Comparison of ENCODE assay signal across 17 cellular contexts in the genomic region with DNA sequence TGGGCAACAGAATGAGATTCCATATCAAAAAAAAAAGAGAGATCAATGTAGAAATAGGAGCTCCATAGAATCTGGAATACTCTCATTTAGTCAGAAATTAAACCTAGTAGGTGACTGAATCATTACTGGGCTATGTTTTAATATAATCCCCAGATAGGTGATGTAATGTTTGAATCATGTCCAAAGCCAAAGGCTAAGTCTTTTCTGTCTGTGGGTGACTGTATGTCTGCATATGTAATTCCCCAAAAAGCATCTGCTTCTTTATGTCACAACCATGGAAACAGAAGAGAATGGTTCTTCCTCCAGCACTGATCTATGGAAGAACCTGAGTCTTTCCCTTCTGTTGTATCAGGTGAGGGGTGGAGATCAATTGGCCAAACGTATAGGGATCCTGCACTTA. TPM values are rescaled to one million over a fixed set of nuclear protein-coding genes. Genes with fewer than 3 reads are reported as not detected.
DNase-seq lines count a peak whose midpoint lies in the region; ATAC-seq and TF ChIP-seq lines count a peak whose summit lies in the region.
"Had no signal": no experiment of that assay in that cellular context is flagged by ENCODE, and none has a peak within 500 bp of the region (broad histone marks: within the 10 kb centered on the region; RNA-seq: fewer than 3 reads in every experiment).

No MANE protein-coding gene starts in this region.

- peaks cover 12% of the 10 kb centered on the region for H3K4me1 Mint-ChIP-seq in stimulated activated naive CD8-positive, alpha-beta T cell treated with anti-CD3 and anti-CD28 coated beads, Interleukin-15, amount 100 ng/mL, for 72 hours
- H3K4me1 Mint-ChIP-seq: activated B cell treated with CpG ODN at 0.5 μM for 24 hours had no signal

- H3K4me1 ChIP-seq in mammary epithelial cell (ENCODE audit: insufficient read depth, low read length): peaks cover 55% of the 10 kb centered on the region
- H3K4me1 ChIP-seq: prostate gland had no signal

- no peak overlapping the region for H3K4me3 ChIP-seq in mammary epithelial cell (replicated peaks in 1 of 3; ENCODE audit: insufficient read depth in 1 of 3, low read depth in 2 of 3, low read length in 3 of 3)
- H3K4me3 ChIP-seq in kidney epithelial cell (ENCODE audit: low read depth, low read length): no peak overlapping the region
- H3K4me3 ChIP-seq: prostate gland had no signal

- H3K27ac Mint-ChIP-seq in stimulated activated naive CD8-positive, alpha-beta T cell treated with anti-CD3 and anti-CD28 coated beads, Interleukin-15, amount 100 ng/mL, for 72 hours: no peak overlapping the region
- H3K27ac Mint-ChIP-seq: activated B cell treated with CpG ODN at 0.5 μM for 24 hours had no signal

- peak overlapping the region; percentile 45 for H3K27ac ChIP-seq in mammary epithelial cell (ENCODE audit: insufficient read depth, low read depth, low read length)
- H3K27ac ChIP-seq: prostate gland had no signal

- no peak overlapping the region for H3K4me3 Mint-ChIP-seq in stimulated activated naive CD8-positive, alpha-beta T cell treated with anti-CD3 and anti-CD28 coated beads, Interleukin-15, amount 100 ng/mL, for 72 hours
- H3K4me3 Mint-ChIP-seq: activated B cell treated with CpG ODN at 0.5 μM for 24 hours had no signal

- H3K4me2 ChIP-seq in mammary epithelial cell (ENCODE audit: insufficient read depth, low read depth, low read length): no peak overlapping the region

- H3K9me3 ChIP-seq in mammary epithelial cell (replicated peaks; ENCODE audit: insufficient read depth, low read length): no peaks in the 10 kb centered on the region
- H3K9me3 ChIP-seq: prostate gland had no signal

- 89% methylated on average over 1 of the region's 1 CpG for WGBS in mammary epithelial cell (ENCODE audit: low coverage, missing lambda C conversion rate)

- no peak for ATAC-seq in GM18519 (IDR thresholded peaks at IDR 0.05; ENCODE audit: low FRiP score, unreplicated experiment)
- no peak for ATAC-seq in stimulated activated naive CD8-positive, alpha-beta T cell treated with anti-CD3 and anti-CD28 coated beads, Interleukin-15, amount 100 ng/mL, for 72 hours

- TF ChIP-seq CTCF in mammary epithelial cell (conservative IDR thresholded peaks at IDR 0.05 in 1 of 2, IDR thresholded peaks at IDR 0.05 in 1 of 2; ENCODE audit: extremely low read depth in 1 of 2, insufficient read depth in 1 of 2, low read depth in 1 of 2, low read length in 2 of 2): no peak
- no peak for TF ChIP-seq CTCF in kidney epithelial cell (IDR thresholded peaks at IDR 0.05; ENCODE audit: insufficient read depth, low read length, poor library complexity, severe bottlenecking)

- H3K27me3 ChIP-seq in mammary epithelial cell (ENCODE audit: insufficient read depth, low read length): no peaks in the 10 kb centered on the region
- no peaks in the 10 kb centered on the region for H3K27me3 ChIP-seq in kidney epithelial cell (ENCODE audit: control insufficient read depth, insufficient read depth, low read length)

- in situ Hi-C loops in mammary epithelial cell (cut with MboI; ENCODE audit: low sequenced_read_pairs in 2 of 2): no loop called here

- peaks cover 98% of the 10 kb centered on the region for H3K79me2 ChIP-seq in mammary epithelial cell (ENCODE audit: insufficient read depth, low read length)

- CTCF ChIA-PET in mammary epithelial cell (lab: Charles Lee; ENCODE audit: low non-redundant PET): interaction anchor here (0.6 to 0.7 kb wide), 2 partner anchors 32 to 43 kb away, joined by 3 to 4 read pairs; no protein-coding TSS in a partner anchor

- intact Hi-C loops in mammary epithelial cell (cut with micrococcal nuclease): no loop called here
- intact Hi-C loops in posterior vena cava (cut with DNase I): loop anchor here in 1 of 2 donors (2.0 kb wide), 1 partner anchor 75 kb away; no protein-coding TSS in a partner anchor

- dilution Hi-C loops in mammary epithelial cell (cut with HindIII; ENCODE audit: low sequenced_read_pairs): loop anchor here (5.0 kb wide), 1 partner anchor 55 kb away; no protein-coding TSS in a partner anchor

- H3K36me3 ChIP-seq in mammary epithelial cell (ENCODE audit: insufficient read depth, low read length) (peaks cover 13% of the 10 kb centered on the region), kidney epithelial cell (ENCODE audit: control insufficient read depth, insufficient read depth, low read length) (no peaks in the 10 kb centered on the region)
- H3K36me3 ChIP-seq: prostate gland had no signal

- BruUV-seq in mammary epithelial cell (replicated peaks; lab: Mats Ljungman, UMichigan): no TSS peak

- peak; percentile 81 for DNase-seq in AG08396 (ENCODE audit: low spot score)
- peak; percentile 77 for DNase-seq in HT1080 (ENCODE audit: low read depth)
- DNase-seq in mammary epithelial cell: peak; percentile 86
- DNase-seq in kidney epithelial cell (ENCODE audit: low read depth): peak; percentile 61
- no peak for DNase-seq in ureter (ENCODE audit: low spot score)
- no peak for DNase-seq in stimulated activated naive CD8-positive, alpha-beta T cell treated with anti-CD3 and anti-CD28 coated beads, Interleukin-15, amount 100 ng/mL, for 72 hours
- DNase-seq in posterior vena cava (ENCODE audit: low spot score): no peak
- DNase-seq: activated B cell treated with CpG ODN at 0.5 μM for 24 hours; activated CD8-positive, alpha-beta memory T cell treated with anti-CD3 and anti-CD28 coated beads, Interleukin-2, amount 50 U/mL, for 48 hours; amygdala; C1 segment of cervical spinal cord; KG1; NCI-H1930; stimulated activated CD4-positive, alpha-beta T cell treated with anti-CD3 and anti-CD28 coated beads, Interleukin-4, amount 100 ng/mL, for 24 hours; stimulated activated naive CD4-positive, alpha-beta T cell had no signal

- no peaks in the 10 kb centered on the region for H3K9me3 Mint-ChIP-seq in stimulated activated naive CD8-positive, alpha-beta T cell treated with anti-CD3 and anti-CD28 coated beads, Interleukin-15, amount 100 ng/mL, for 72 hours
- H3K9me3 Mint-ChIP-seq: activated B cell treated with CpG ODN at 0.5 μM for 24 hours had no signal

- no peak overlapping the region for H2AFZ ChIP-seq in mammary epithelial cell (ENCODE audit: low read depth, low read length)

- H3K9ac ChIP-seq in mammary epithelial cell (ENCODE audit: insufficient read depth, low read length): no peak overlapping the region

- peaks cover 33% of the 10 kb centered on the region for H3K27me3 Mint-ChIP-seq in stimulated activated naive CD8-positive, alpha-beta T cell treated with anti-CD3 and anti-CD28 coated beads, Interleukin-15, amount 100 ng/mL, for 72 hours

- peaks cover 4% of the 10 kb centered on the region for H4K20me1 ChIP-seq in mammary epithelial cell (ENCODE audit: insufficient read depth, low read length)

RNA-seq across cellular contexts. Expression of a gene that starts 5.8 kb away (rescaled TPM):
- 55.4 and 58.8 TPM in 2 replicates for total RNA-seq in HT1080 (2014; rRNA removed; shearing (Covaris generic))
- polyA plus RNA-seq in HT1080 (2015; cell fraction: cytosol; rRNA removed): 45.1 and 51.7 TPM in 2 replicates
- polyA plus RNA-seq in HT1080 (2015; cell fraction: nucleus; rRNA removed): 176 and 187 TPM in 2 replicates
- 1,000 to 10,000 TPM; 1,201 to 2,277 TPM for total RNA-seq in mammary epithelial cell
- 1,668 TPM for polyA plus RNA-seq in mammary epithelial cell
- polyA minus RNA-seq in mammary epithelial cell: 2,109 TPM
- 1,180 and 1,184 TPM in 2 replicates for total RNA-seq in kidney epithelial cell
- total RNA-seq in ureter: 14.5 TPM
- total RNA-seq in posterior vena cava: 1 to 10 TPM; 1.7 to 2.9 TPM
- total RNA-seq: activated B cell treated with CpG ODN at 0.5 μM for 24 hours had no signal

Comparison
In these comparisons a context has a peak if more than half of its experiments do, and no peak if none do; other contexts are left out.
1. DNase-seq: peak in AG08396 (single experiment), HT1080 (single experiment), mammary epithelial cell (single experiment) and kidney epithelial cell (single experiment); none in ureter (single experiment), stimulated activated naive CD8-positive, alpha-beta T cell treated with anti-CD3 and anti-CD28 coated beads, Interleukin-15, amount 100 ng/mL, for 72 hours (0 of 2) and posterior vena cava (single experiment).
2. RNA of a gene that starts 5.8 kb away (total RNA-seq): 1,201 to 2,277 TPM in mammary epithelial cell and 1,180 to 1,184 TPM in kidney epithelial cell; 55.4 to 58.8 TPM in HT1080, 14.5 TPM in ureter (single experiment) and 1.7 to 2.9 TPM in posterior vena cava; every median in the first group is over 10 times any median in the second.